Comparison of ENCODE assay signal across 1 cellular context in genomic region chr15:63793046-63793483, GRCh38.
TF ChIP-seq lines count a peak whose summit lies in the region.

No MANE protein-coding gene starts in this region.

TF ChIP-seq in K562, 482 proteins besides CTCF, POLR2A, EP300 and RAD21 (continued from another document and continues in another):
- TF ChIP-seq HES1 (IDR thresholded peaks at IDR 0.05; ENCODE audit: low read depth) (no peak), EZH2 (IDR thresholded peaks at IDR 0.05; ENCODE audit: borderline replicate concordance, low read depth, low read length) (no peak), ZZZ3 (IDR thresholded peaks at IDR 0.05) (no peak), ZNF586 (CRISPR knock-in tag; conservative IDR thresholded peaks at IDR 0.05) (peak; percentile 81; the same call in 1 of the 2 replicates), PHB (CRISPR knock-in tag; IDR thresholded peaks at IDR 0.05) (no peak), REST (CRISPR knock-in tag; IDR thresholded peaks at IDR 0.05; ENCODE audit: low read depth) (peak; percentile 79; the same call in 1 of the 2 replicates), HNRNPUL1 (IDR thresholded peaks at IDR 0.05; ENCODE audit: low read length) (no peak), NFXL1 (CRISPR knock-in tag; IDR thresholded peaks at IDR 0.05) (peak; percentile 96), NCOA2 (IDR thresholded peaks at IDR 0.05; ENCODE audit: partially characterized antibody in 2 of 2) (no peak), MLX (CRISPR knock-in tag; conservative IDR thresholded peaks at IDR 0.05) (no peak), CHD7 (IDR thresholded peaks at IDR 0.05; ENCODE audit: low read depth, low read length) (no peak), PRMT5 (CRISPR knock-in tag; IDR thresholded peaks at IDR 0.05) (no peak), HBP1 (CRISPR knock-in tag; IDR thresholded peaks at IDR 0.05) (peak; percentile 97), PTTG1 (tag; IDR thresholded peaks at IDR 0.05; ENCODE audit: low read depth) (peak; percentile 96), GMEB1 (CRISPR knock-in tag; IDR thresholded peaks at IDR 0.05) (peak; percentile 53; the same call in 1 of the 2 replicates), MTA3 (IDR thresholded peaks at IDR 0.05; ENCODE audit: borderline replicate concordance) (no peak), FOXK1 (CRISPR knock-in tag; IDR thresholded peaks at IDR 0.05; ENCODE audit: borderline replicate concordance) (no peak), BMI1 (IDR thresholded peaks at IDR 0.05; ENCODE audit: low read length) (no peak), DPF2 (IDR thresholded peaks at IDR 0.05) (no peak), HLTF (IDR thresholded peaks at IDR 0.05) (no peak), MCM5 (IDR thresholded peaks at IDR 0.05; ENCODE audit: low read depth) (no peak), ZFP30 (CRISPR knock-in tag; IDR thresholded peaks at IDR 0.05; ENCODE audit: borderline replicate concordance) (no peak; the same call in 1 of the 2 replicates), ARID2 (IDR thresholded peaks at IDR 0.05) (no peak), FOSL1 (tag; conservative IDR thresholded peaks at IDR 0.05) (no peak), TCF7L2 (IDR thresholded peaks at IDR 0.05; ENCODE audit: low read depth, low read length) (no peak), SRF (CRISPR knock-in tag; IDR thresholded peaks at IDR 0.05) (peak in 1 of 2 experiments; percentile 51; a peak in 1 of 4 replicates), ZNF175 (CRISPR knock-in tag; IDR thresholded peaks at IDR 0.05; ENCODE audit: low read depth) (peak; percentile 99), CBX8 (IDR thresholded peaks at IDR 0.05; ENCODE audit: borderline replicate concordance, extremely low read depth, low read depth, low read length, poor library complexity, severe bottlenecking) (no peak), USF2 (CRISPR knock-in tag; IDR thresholded peaks at IDR 0.05) (no peak), PCBP1 (IDR thresholded peaks at IDR 0.05; ENCODE audit: low read depth, low read length, poor library complexity, severe bottlenecking) (no peak), STAT5A (IDR thresholded peaks at IDR 0.05; ENCODE audit: borderline replicate concordance, low read length) (no peak), TFAP4 (CRISPR knock-in tag; IDR thresholded peaks at IDR 0.05; ENCODE audit: borderline replicate concordance) (no peak), BCL6 (CRISPR knock-in tag; IDR thresholded peaks at IDR 0.05) (peak; percentile 94)
- TF ChIP-seq, protein P1, sequence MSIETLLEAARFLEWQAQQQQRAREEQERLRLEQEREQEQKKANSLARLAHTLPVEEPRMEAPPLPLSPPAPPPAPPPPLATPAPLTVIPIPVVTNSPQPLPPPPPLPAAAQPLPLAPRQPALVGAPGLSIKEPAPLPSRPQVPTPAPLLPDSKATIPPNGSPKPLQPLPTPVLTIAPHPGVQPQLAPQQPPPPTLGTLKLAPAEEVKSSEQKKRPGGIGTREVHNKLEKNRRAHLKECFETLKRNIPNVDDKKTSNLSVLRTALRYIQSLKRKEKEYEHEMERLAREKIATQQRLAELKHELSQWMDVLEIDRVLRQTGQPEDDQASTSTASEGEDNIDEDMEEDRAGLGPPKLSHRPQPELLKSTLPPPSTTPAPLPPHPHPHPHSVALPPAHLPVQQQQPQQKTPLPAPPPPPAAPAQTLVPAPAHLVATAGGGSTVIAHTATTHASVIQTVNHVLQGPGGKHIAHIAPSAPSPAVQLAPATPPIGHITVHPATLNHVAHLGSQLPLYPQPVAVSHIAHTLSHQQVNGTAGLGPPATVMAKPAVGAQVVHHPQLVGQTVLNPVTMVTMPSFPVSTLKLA (conservative IDR thresholded peaks at IDR 0.05) = 0 out of 4 replicates have a peak, but pooled peaks of 1 of the 2 experiments have one; percentile 2
